In genomic region chr10:80537086-80537704, GRCh38 we compare ENCODE assay signal across 13 cellular contexts. TPM values are rescaled to one million over a fixed set of nuclear protein-coding genes. Genes with fewer than 3 reads are reported as not detected.
A peak's percentile ranks its signal among the peaks of the same experiment; 100 is the strongest.
DNase-seq lines count a peak whose midpoint lies in the region; ATAC-seq, FAIRE-seq and TF ChIP-seq lines count a peak whose summit lies in the region.
"Had no signal": no experiment of that assay in that cellular context is flagged by ENCODE, and none has a peak within 500 bp of the region (broad histone marks: within the 10 kb centered on the region; RNA-seq: fewer than 3 reads in every experiment).

No MANE protein-coding gene starts in this region.

- no peak overlapping the region for H3K4me3 ChIP-seq in HUES6 (ENCODE audit: low read depth, low read length)
- H3K4me3 ChIP-seq in K562, result no peak overlapping the region

- POLR2A ChIA-PET in CD4-positive, alpha-beta T cell (lab: Charles Lee), result interaction anchor here (0.7 to 1.7 kb wide), 4 partner anchors 9 to 129 kb away, joined by 3 to 4 read pairs (median 4); partner anchors contain the start of gene PRXL2A
- POLR2A ChIA-PET in K562 (lab: Yijun Ruan, JAX), result interaction anchor here (1.4 kb wide), 1 partner anchor 11 kb away, joined by 5 read pairs; no protein-coding TSS in a partner anchor

- TF ChIP-seq EP300 in K562 (IDR thresholded peaks at IDR 0.05; ENCODE audit: low read length), result no peak

- H3K9ac ChIP-seq in HUES6 (ENCODE audit: low read length) (peak overlapping the region; percentile 33), K562 (ENCODE audit: insufficient read depth in 1 of 2, low read depth in 2 of 2, low read length in 2 of 2) (no peak overlapping the region)

- peak in 1 of 10 experiments; percentile 26 for DNase-seq in CD4-positive, alpha-beta T cell
- DNase-seq in K562 (ENCODE audit: extremely low read depth in 1 of 4, low spot score in 3 of 4) (no peak), natural killer cell (no peak), SKM-1 (lab: John Stamatoyannopoulos, UW; ENCODE audit: unreplicated experiment) (no peak)
- no peak for DNase-seq in stimulated activated CD4-positive, alpha-beta T cell treated with anti-CD3 and anti-CD28 coated beads, Interleukin-12 subunit alpha, Interleukin-12 subunit beta, amount 100 ng/mL, for 4 hours
- DNase-seq: activated CD4-positive, alpha-beta T cell treated with anti-CD3 and anti-CD28 coated beads for 4 hours; aorta; GOT3; NCI-H1417; NCI-H69 had no signal

- no peaks in the 10 kb centered on the region for H3K9me3 ChIP-seq in CD4-positive, alpha-beta T cell (ENCODE audit: control insufficient read depth, low read length)
- H3K9me3 ChIP-seq in HUES6 (ENCODE audit: control insufficient read depth, insufficient read depth, low read depth, low read length), result peaks cover 3% of the 10 kb centered on the region; the same call in 1 of the 2 replicates
- no peaks in the 10 kb centered on the region for H3K9me3 ChIP-seq in K562 (replicated peaks; ENCODE audit: control insufficient read depth, insufficient read depth, low read depth, low read length)

- H3K4me1 ChIP-seq in HUES6 (ENCODE audit: control insufficient read depth, insufficient read depth, low read length) (peaks cover 3% of the 10 kb centered on the region; the same call in 1 of the 2 replicates), K562 (replicated peaks in 1 of 2; ENCODE audit: control insufficient read depth in 2 of 2, insufficient read depth in 2 of 2, low read length in 2 of 2) (peaks cover 10 to 18% of the 10 kb centered on the region in 2 experiments; a peak in 4 of 5 replicates)

- H3K4me3 Mint-ChIP-seq in CD4-positive, alpha-beta T cell, result peak overlapping the region; percentile 71
- peak overlapping the region; percentile 57 for H3K4me3 Mint-ChIP-seq in natural killer cell

- H3K27me3 ChIP-seq in CD4-positive, alpha-beta T cell (ENCODE audit: control insufficient read depth, insufficient read depth, low read length), result no peaks in the 10 kb centered on the region
- H3K27me3 ChIP-seq in HUES6 (ENCODE audit: control insufficient read depth, insufficient read depth, low read length) (no peaks in the 10 kb centered on the region), K562 (ENCODE audit: control insufficient read depth in 2 of 2, insufficient read depth in 2 of 2, low read length in 2 of 2) (peaks cover 33 to 44% of the 10 kb centered on the region in 2 experiments)

- H2AFZ ChIP-seq in K562 (ENCODE audit: low read depth, low read length), result no peak overlapping the region

- H3K4me2 ChIP-seq in K562 (ENCODE audit: insufficient read depth, low read length), result no peak overlapping the region

- TF ChIP-seq POLR2A in K562 (conservative IDR thresholded peaks at IDR 0.05), result no peak

- in situ Hi-C loops in K562 (cut with MboI), result no loop called here

- H3K36me3 Mint-ChIP-seq in CD4-positive, alpha-beta T cell (ENCODE audit: low read depth), result peaks cover 4% of the 10 kb centered on the region
- no peaks in the 10 kb centered on the region for H3K36me3 Mint-ChIP-seq in natural killer cell

- H3K27me3 Mint-ChIP-seq in CD4-positive, alpha-beta T cell, result no peaks in the 10 kb centered on the region
- H3K27me3 Mint-ChIP-seq in natural killer cell (ENCODE audit: low read depth in 2 of 2), result no peaks in the 10 kb centered on the region

- no peaks in the 10 kb centered on the region for H3K36me3 ChIP-seq in HUES6 (ENCODE audit: control insufficient read depth, insufficient read depth, low read length)
- no peaks in the 10 kb centered on the region for H3K36me3 ChIP-seq in K562 (ENCODE audit: control insufficient read depth, insufficient read depth, low read length)

- intact Hi-C loops in CD4-positive, alpha-beta T cell (cut with DNase I, micrococcal nuclease), result loop anchor here in 1 of 2 experiments (2.0 kb wide), 1 partner anchor 46 kb away; no protein-coding TSS in a partner anchor
- intact Hi-C loops in K562 (cut with micrococcal nuclease) (no loop called here), natural killer cell (cut with micrococcal nuclease) (no loop called here)

- TF ChIP-seq CTCF in CD4-positive, alpha-beta T cell (IDR thresholded peaks at IDR 0.05), result no peak
- TF ChIP-seq CTCF in K562 (IDR thresholded peaks at IDR 0.05 in 2 of 3, conservative IDR thresholded peaks at IDR 0.05 in 1 of 3; ENCODE audit: insufficient read depth in 2 of 3, low read depth in 1 of 3, low read length in 3 of 3) (no peak), natural killer cell (IDR thresholded peaks at IDR 0.05) (no peak)

- no peaks in the 10 kb centered on the region for H3K9me3 Mint-ChIP-seq in CD4-positive, alpha-beta T cell
- H3K9me3 Mint-ChIP-seq in natural killer cell, result no peaks in the 10 kb centered on the region

- H3K27ac Mint-ChIP-seq in CD4-positive, alpha-beta T cell, result peak overlapping the region; percentile 99
- peak overlapping the region; percentile 36 to 95 for H3K27ac Mint-ChIP-seq in natural killer cell

- H3K4me1 Mint-ChIP-seq in CD4-positive, alpha-beta T cell (ENCODE audit: low read depth), result peaks cover 14% of the 10 kb centered on the region
- peaks cover 8 to 13% of the 10 kb centered on the region in 2 donors for H3K4me1 Mint-ChIP-seq in natural killer cell

- H3K27ac ChIP-seq in CD4-positive, alpha-beta T cell (ENCODE audit: low read depth, low read length), result no peak overlapping the region
- H3K27ac ChIP-seq in HUES6 (ENCODE audit: low read depth, low read length) (no peak overlapping the region; the same call in 1 of the 2 replicates), K562 (ENCODE audit: extremely low read depth, low read depth, low read length) (no peak overlapping the region)

- BruUV-seq in K562 (replicated peaks; lab: Mats Ljungman, UMichigan), result no TSS peak

- CTCF ChIA-PET in CD4-positive, alpha-beta T cell (lab: Charles Lee), result interaction anchor here (1.0 kb wide), 1 partner anchor 126 kb away, joined by 3 read pairs; no protein-coding TSS in a partner anchor
- CTCF ChIA-PET in K562 (lab: Yijun Ruan, JAX; ENCODE audit: low intra/inter-chr PET ratio), result no interaction called here

- ATAC-seq in CD4-positive, alpha-beta T cell (ENCODE audit: poor library complexity), result no peak
- no peak for ATAC-seq in K562
- no peak for ATAC-seq in natural killer cell
- ATAC-seq in GM21576 (IDR thresholded peaks at IDR 0.05; ENCODE audit: unreplicated experiment), result no peak
- ATAC-seq in GM21717 (IDR thresholded peaks at IDR 0.05; ENCODE audit: unreplicated experiment), result no peak

- no peak for FAIRE-seq in K562 (lab: Jason Lieb, UNC)

- H3K9me1 ChIP-seq in K562 (ENCODE audit: control insufficient read depth, insufficient read depth, low read length), result no peaks in the 10 kb centered on the region

- no peak for TF ChIP-seq RAD21 in K562 (CRISPR knock-in tag; conservative IDR thresholded peaks at IDR 0.05 in 1 of 2, IDR thresholded peaks at IDR 0.05 in 1 of 2)

- WGBS in K562 (ENCODE audit: insufficient coverage, low coverage, missing lambda C conversion rate), result 11% methylated on average over 8 of the region's 8 CpGs

- peaks cover 4% of the 10 kb centered on the region; the same call in 1 of the 2 replicates for H4K20me1 ChIP-seq in K562 (replicated peaks; ENCODE audit: control insufficient read depth, insufficient read depth, low read length)

- H3K79me2 ChIP-seq in K562 (ENCODE audit: control insufficient read depth, insufficient read depth, low read length), result no peaks in the 10 kb centered on the region

TF ChIP-seq in K562, 482 proteins besides CTCF, POLR2A, EP300 and RAD21 (continues in another document):
- no peak for TF ChIP-seq ZNF445 (CRISPR knock-in tag; IDR thresholded peaks at IDR 0.05; ENCODE audit: low read depth)
- no peak for TF ChIP-seq KLF6 (CRISPR knock-in tag; IDR thresholded peaks at IDR 0.05; ENCODE audit: borderline replicate concordance)
- no peak for TF ChIP-seq MECOM (CRISPR knock-in tag; IDR thresholded peaks at IDR 0.05)

RNA-seq across cellular contexts. Expression of gene SH2D4B, which starts 0.5 kb away (rescaled TPM):
- under 1 TPM; 0.16 to 0.31 TPM for total RNA-seq in CD4-positive, alpha-beta T cell
- 0.09 TPM in 1 of 2 replicates, not detected in the other for total RNA-seq in K562 (2011; cell fraction: chromatin; rRNA removed; ENCODE audit: low replicate concordance)
- 0.26 TPM in 1 of 2 replicates, not detected in the other for total RNA-seq in K562 (2011; cell fraction: nucleolus; rRNA removed)
- 0.22 TPM in 1 of 2 replicates, not detected in the other for total RNA-seq in K562 (2011; cell fraction: nucleoplasm; rRNA removed)
- total RNA-seq in K562 (2014; rRNA removed) (0.29 TPM in 1 of 2 replicates, not detected in the other), K562 (2014; rRNA removed; fragmentation: Illumina TruSeq; extraction: Trizol) (0.04 TPM in 1 of 2 replicates, not detected in the other), K562 (2015; rRNA removed; fragmentation: Illumina TruSeq; extraction: Trizol) (0.04 TPM in 2 replicates), K562 (2021) (0.13 TPM in 1 of 2 replicates, not detected in the other), natural killer cell (under 1 TPM; 0.19 to 0.30 (median 0.27) TPM)
- polyA plus RNA-seq in K562 (2011; rRNA removed) (0.03 TPM in 1 of 2 replicates, not detected in the other), K562 (2014; fragmentation: Illumina TruSeq; extraction: Trizol) (not detected in 2 replicates), K562 (2014; fragmentation: Nextera tagmentation; extraction: Ambion mirVana) (under 1 TPM in 1 of 2 experiments, not detected in 1; 0.14 TPM), K562 (2014; rRNA removed) (not detected in 2 replicates)
- not detected in 2 replicates for polyA plus RNA-seq in K562 (2011; cell fraction: cytosol; rRNA removed)
- polyA plus RNA-seq in K562 (2011; cell fraction: nucleus; rRNA removed), result 0.03 TPM in 1 of 2 replicates, not detected in the other
- 0.05 and 0.06 TPM in 2 replicates for polyA plus RNA-seq in K562 (2012)
- not detected in 2 replicates for polyA minus RNA-seq in K562 (2011; rRNA and poly(A)+ RNA removed)
- not detected in 2 replicates for polyA minus RNA-seq in K562 (2011; cell fraction: cytosol; rRNA and poly(A)+ RNA removed)
- not detected in 2 replicates for polyA minus RNA-seq in K562 (2011; cell fraction: nucleus; rRNA and poly(A)+ RNA removed)
- polyA plus RNA-seq: aorta had no signal
